Comparison of ENCODE assay signal across 8 cellular contexts in the genomic region with DNA sequence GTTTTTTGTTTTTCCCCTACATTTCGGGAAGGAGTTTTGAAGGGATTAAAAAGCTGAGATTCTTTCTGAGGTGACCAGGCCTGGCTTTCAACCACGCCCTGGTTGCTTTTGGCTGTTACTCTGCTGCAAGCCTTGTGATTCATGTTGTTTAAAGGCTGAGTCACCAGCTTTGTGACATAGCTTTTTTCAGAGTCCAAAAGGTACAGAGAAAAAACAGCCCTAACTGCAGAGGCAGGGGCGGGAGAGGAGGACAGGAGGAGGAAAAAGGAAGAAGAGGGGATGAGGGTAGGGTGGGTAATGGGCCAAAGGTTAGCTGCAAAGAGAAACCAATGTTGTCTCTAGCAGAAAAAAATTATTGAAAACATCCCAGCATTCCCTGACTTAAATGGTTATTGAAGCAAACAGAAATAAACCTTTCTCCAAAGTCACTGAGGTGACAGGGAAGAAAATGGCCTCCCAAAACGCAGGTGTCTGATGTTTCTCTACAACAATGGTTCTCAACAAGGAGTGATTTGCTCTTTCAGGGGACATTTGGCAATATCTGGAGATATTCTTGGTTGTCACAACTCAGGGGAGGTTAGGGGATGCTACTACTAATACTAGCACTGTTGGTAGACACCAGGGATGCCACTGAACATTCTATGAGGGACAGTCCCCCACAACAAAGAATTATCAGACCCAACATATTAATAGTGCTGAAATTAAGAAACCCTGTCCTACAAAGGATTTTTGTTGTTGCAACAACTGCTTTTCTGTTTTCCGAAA. TPM values are rescaled to one million over a fixed set of nuclear protein-coding genes. Genes with fewer than 3 reads are reported as not detected.
DNase-seq lines count a peak whose midpoint lies in the region; ATAC-seq, FAIRE-seq and TF ChIP-seq lines count a peak whose summit lies in the region.

No MANE protein-coding gene starts in this region.

- H3K27me3 Mint-ChIP-seq in activated T-cell treated with anti-CD3 and anti-CD28 coated beads, Interleukin-2, amount 50 U/mL, for 72 hours (ENCODE audit: low read depth) = no peaks in the 10 kb centered on the region

- H3K27ac ChIP-seq in pancreas = peak overlapping the region; percentile 97 to 100 (median 98)

- peaks cover 83% of the 10 kb centered on the region for H3K4me1 Mint-ChIP-seq in activated T-cell treated with anti-CD3 and anti-CD28 coated beads, Interleukin-2, amount 50 U/mL, for 72 hours (ENCODE audit: low read depth)

- H3K4me3 ChIP-seq in pancreas = peak overlapping the region in 2 of 4 donors; percentile 9 to 29

- peaks cover 23 to 25% of the 10 kb centered on the region in 2 donors for H3K36me3 Mint-ChIP-seq in activated T-cell treated with anti-CD3 and anti-CD28 coated beads, Interleukin-2, amount 50 U/mL, for 72 hours (ENCODE audit: insufficient read depth in 2 of 2)

- H3K9me3 Mint-ChIP-seq in activated T-cell treated with anti-CD3 and anti-CD28 coated beads, Interleukin-2, amount 50 U/mL, for 72 hours = no peaks in the 10 kb centered on the region

- DNase-seq in activated effector memory CD4-positive, alpha-beta T cell treated with anti-CD3 and anti-CD28 coated beads, Interleukin-2, amount 50 U/mL, for 16 hours = peak; percentile 81
- no peak for DNase-seq in activated effector memory CD4-positive, alpha-beta T cell treated with Interleukin-2 at 50 U/mL for 16 hours
- DNase-seq in activated T-cell treated with anti-CD3 and anti-CD28 coated beads, Interleukin-2, amount 50 U/mL, for 72 hours = peak; percentile 67 to 71
- DNase-seq in foreskin melanocyte = peak; percentile 60
- peak in 4 of 6 donors; percentile 68 to 76 (median 72) for DNase-seq in pancreas
- no peak for DNase-seq in NCI-H82 treated with DMSO at 0.1 percent for 48 hours (lab: John Stamatoyannopoulos, UW; ENCODE audit: unreplicated experiment)
- DNase-seq in COLO668 (lab: John Stamatoyannopoulos, UW; ENCODE audit: unreplicated experiment) = no peak
- no peak for DNase-seq in DMS153 (lab: John Stamatoyannopoulos, UW)

- H3K36me3 ChIP-seq in pancreas = peaks cover 0 to 12% (median 0%) of the 10 kb centered on the region in 3 donors

- 13 to 15% methylated on average over 5 of the region's 5 CpGs for WGBS in pancreas, 2 donors

- peaks cover 18 to 30% (median 26%) of the 10 kb centered on the region in 3 donors for H3K4me1 ChIP-seq in pancreas

- peak overlapping the region; percentile 92 to 96 for H3K4me3 Mint-ChIP-seq in activated T-cell treated with anti-CD3 and anti-CD28 coated beads, Interleukin-2, amount 50 U/mL, for 72 hours

- H3K9me3 ChIP-seq in pancreas = no peaks in the 10 kb centered on the region

- no peaks in the 10 kb centered on the region for H3K27me3 ChIP-seq in pancreas

- intact Hi-C loops in pancreas (cut with DNase I) = no loop called here

- FAIRE-seq in pancreas (lab: Jason Lieb, UNC) = no peak

- H3K27ac Mint-ChIP-seq in activated T-cell treated with anti-CD3 and anti-CD28 coated beads, Interleukin-2, amount 50 U/mL, for 72 hours = peak overlapping the region; percentile 100

- TF ChIP-seq CTCF in pancreas (IDR thresholded peaks at IDR 0.05) = no peak

- peak; percentile 7 to 8 for ATAC-seq in activated T-cell treated with anti-CD3 and anti-CD28 coated beads, Interleukin-2, amount 50 U/mL, for 72 hours (replicated peaks in 1 of 2)
- peak; percentile 41 to 60 (median 49) for ATAC-seq in pancreas

RNA-seq across cellular contexts. Expression of a gene that starts 2.1 kb away (rescaled TPM):
- total RNA-seq in activated T-cell treated with anti-CD3 and anti-CD28 coated beads, Interleukin-2, amount 50 U/mL, for 72 hours = 1,000 to 10,000 TPM; 1,002 to 1,182 TPM
- total RNA-seq in pancreas = 100 to 1,000 TPM; 353 to 495 (median 423) TPM
- polyA plus RNA-seq in pancreas = 100 to 1,000 TPM; 528 to 605 TPM

RNA-seq across cellular contexts. Expression of a gene that starts 52.9 kb away (rescaled TPM):
- total RNA-seq in activated T-cell treated with anti-CD3 and anti-CD28 coated beads, Interleukin-2, amount 50 U/mL, for 72 hours = 10 to 100 TPM; 13.4 to 14.5 TPM
- 10 to 100 TPM in 2 of 6 donors, 1 to 10 TPM in 4; 4.7 to 14.3 (median 8.4) TPM for total RNA-seq in pancreas
- 10 to 100 TPM; 11.7 to 14.7 TPM for polyA plus RNA-seq in pancreas

Comparison
In these comparisons a context has a peak if more than half of its experiments do, and no peak if none do; other contexts are left out.
1. DNase-seq: peak in activated effector memory CD4-positive, alpha-beta T cell treated with anti-CD3 and anti-CD28 coated beads, Interleukin-2, amount 50 U/mL, for 16 hours (single experiment), activated T-cell treated with anti-CD3 and anti-CD28 coated beads, Interleukin-2, amount 50 U/mL, for 72 hours (2 of 2), foreskin melanocyte (single experiment) and pancreas (4 of 6); none in activated effector memory CD4-positive, alpha-beta T cell treated with Interleukin-2 at 50 U/mL for 16 hours (single experiment), NCI-H82 treated with DMSO at 0.1 percent for 48 hours (single experiment), COLO668 (single experiment) and DMS153 (single experiment).